Comparison of ENCODE assay signal across 32 cellular contexts in genomic region chr19:444677-445210, GRCh38. TPM values are rescaled to one million over a fixed set of nuclear protein-coding genes. Genes with fewer than 3 reads are reported as not detected.
"Had no signal": no experiment of that assay in that cellular context is flagged by ENCODE, and none has a peak within 500 bp of the region (broad histone marks: within the 10 kb centered on the region; RNA-seq: fewer than 3 reads in every experiment).

No MANE protein-coding gene starts in this region.

- H3K4me3 Mint-ChIP-seq: activated CD4-positive, alpha-beta memory T cell treated with anti-CD3 and anti-CD28 coated beads, Interleukin-2, amount 10 ng/mL, durations not matched to agents 7 days and 5 days; activated CD4-positive, alpha-beta T cell treated with anti-CD3 and anti-CD28 coated beads, Interleukin-2, amount 10 ng/mL, durations not matched to agents 7 days and 5 days; activated naive CD4-positive, alpha-beta T cell treated with anti-CD3 and anti-CD28 coated beads, Interleukin-2, amount 10 ng/mL, durations not matched to agents 7 days and 5 days; activated naive CD8-positive, alpha-beta T cell treated with anti-CD3 and anti-CD28 coated beads, Interleukin-2, amount 10 ng/mL, durations not matched to agents 7 days and 5 days; activated T-cell treated with anti-CD3 and anti-CD28 coated beads, Interleukin-2, amount 50 U/mL, for 24 hours; activated T-cell treated with anti-CD3 and anti-CD28 coated beads, Interleukin-2, amount 50 U/mL, for 72 hours; brain; WTC11 had no signal

- H3K4me3 ChIP-seq: ascending aorta, breast epithelium, cardiac muscle cell, colonic mucosa had no signal

- H3K27me3 Mint-ChIP-seq: activated CD4-positive, alpha-beta memory T cell treated with anti-CD3 and anti-CD28 coated beads, Interleukin-2, amount 10 ng/mL, durations not matched to agents 7 days and 5 days; activated CD4-positive, alpha-beta T cell treated with anti-CD3 and anti-CD28 coated beads, Interleukin-2, amount 10 ng/mL, durations not matched to agents 7 days and 5 days had no signal

- H3K4me1 ChIP-seq: ascending aorta, breast epithelium, colonic mucosa had no signal

- DNase-seq: activated CD4-positive, alpha-beta memory T cell treated with anti-CD3 and anti-CD28 coated beads, Interleukin-2, amount 10 ng/mL, durations not matched to agents 7 days and 5 days; activated CD4-positive, alpha-beta T cell treated with anti-CD3 and anti-CD28 coated beads for 1 hour; activated CD4-positive, alpha-beta T cell treated with anti-CD3 and anti-CD28 coated beads for 4 hours; activated CD4-positive, alpha-beta T cell treated with anti-CD3 and anti-CD28 coated beads, Interleukin-2, amount 10 ng/mL, durations not matched to agents 7 days and 5 days; activated CD4-positive, alpha-beta T cell treated with anti-CD3 and anti-CD28 coated beads, Interleukin-2, amount 50 U/mL, for 4 hours; activated CD8-positive, alpha-beta memory T cell treated with anti-CD3 and anti-CD28 coated beads, Interleukin-2, amount 50 U/mL, for 48 hours; activated gamma-delta T cell; activated naive CD4-positive, alpha-beta T cell; activated naive CD4-positive, alpha-beta T cell treated with anti-CD3 and anti-CD28 coated beads, Interleukin-2, amount 10 ng/mL, durations not matched to agents 7 days and 5 days; activated naive CD8-positive, alpha-beta T cell treated with anti-CD3 and anti-CD28 coated beads, Interleukin-2, amount 10 ng/mL, durations not matched to agents 7 days and 5 days; activated T-cell treated with anti-CD3 and anti-CD28 coated beads for 4 hours; activated T-cell treated with anti-CD3 and anti-CD28 coated beads, Interleukin-2, amount 50 U/mL, for 24 hours; activated T-cell treated with anti-CD3 and anti-CD28 coated beads, Interleukin-2, amount 50 U/mL, for 72 hours; central memory CD4-positive, alpha-beta T cell; cerebellar nuclear complex; colonic mucosa; effector CD8-positive, alpha-beta T cell; foreskin fibroblast; T-helper 2 cell had no signal

- H3K36me3 ChIP-seq: ascending aorta, breast epithelium, cardiac muscle cell, colonic mucosa had no signal

- H3K9me3 Mint-ChIP-seq: activated T-cell treated with anti-CD3 and anti-CD28 coated beads, Interleukin-2, amount 50 U/mL, for 24 hours had no signal

- H3K27ac ChIP-seq: ascending aorta, breast epithelium, cardiac muscle cell, colonic mucosa, VCaP had no signal

- ATAC-seq: activated naive CD4-positive, alpha-beta T cell treated with anti-CD3 and anti-CD28 coated beads, Interleukin-2, amount 50 U/mL, for 72 hours; activated T-cell treated with anti-CD3 and anti-CD28 coated beads, Interleukin-2, amount 50 U/mL, for 72 hours; esophagus mucosa; WTC11 had no signal

- H3K27me3 ChIP-seq: ascending aorta, breast epithelium, cardiac muscle cell, colonic mucosa had no signal

- H3K9me3 ChIP-seq: ascending aorta, breast epithelium, colonic mucosa had no signal

- FAIRE-seq: endometrium, endothelial cell of umbilical vein, frontal cortex had no signal

- H3K36me3 Mint-ChIP-seq: activated naive CD4-positive, alpha-beta T cell treated with anti-CD3 and anti-CD28 coated beads, Interleukin-2, amount 10 ng/mL, durations not matched to agents 7 days and 5 days; activated naive CD4-positive, alpha-beta T cell treated with anti-CD3 and anti-CD28 coated beads, Interleukin-2, amount 50 U/mL, for 72 hours; activated naive CD8-positive, alpha-beta T cell treated with anti-CD3 and anti-CD28 coated beads, Interleukin-2, amount 10 ng/mL, durations not matched to agents 7 days and 5 days had no signal

- H3K27ac Mint-ChIP-seq: activated CD4-positive, alpha-beta memory T cell treated with anti-CD3 and anti-CD28 coated beads, Interleukin-2, amount 10 ng/mL, durations not matched to agents 7 days and 5 days; activated CD4-positive, alpha-beta T cell treated with anti-CD3 and anti-CD28 coated beads, Interleukin-2, amount 10 ng/mL, durations not matched to agents 7 days and 5 days; activated naive CD4-positive, alpha-beta T cell treated with anti-CD3 and anti-CD28 coated beads, Interleukin-2, amount 10 ng/mL, durations not matched to agents 7 days and 5 days; activated naive CD4-positive, alpha-beta T cell treated with anti-CD3 and anti-CD28 coated beads, Interleukin-2, amount 50 U/mL, for 72 hours; activated naive CD8-positive, alpha-beta T cell treated with anti-CD3 and anti-CD28 coated beads, Interleukin-2, amount 10 ng/mL, durations not matched to agents 7 days and 5 days; activated T-cell treated with anti-CD3 and anti-CD28 coated beads, Interleukin-2, amount 50 U/mL, for 24 hours; activated T-cell treated with anti-CD3 and anti-CD28 coated beads, Interleukin-2, amount 50 U/mL, for 72 hours; brain; WTC11 had no signal

- H3K4me1 Mint-ChIP-seq: activated CD4-positive, alpha-beta memory T cell treated with anti-CD3 and anti-CD28 coated beads, Interleukin-2, amount 10 ng/mL, durations not matched to agents 7 days and 5 days; activated CD4-positive, alpha-beta T cell treated with anti-CD3 and anti-CD28 coated beads, Interleukin-2, amount 10 ng/mL, durations not matched to agents 7 days and 5 days; activated naive CD4-positive, alpha-beta T cell treated with anti-CD3 and anti-CD28 coated beads, Interleukin-2, amount 10 ng/mL, durations not matched to agents 7 days and 5 days; activated naive CD8-positive, alpha-beta T cell treated with anti-CD3 and anti-CD28 coated beads, Interleukin-2, amount 10 ng/mL, durations not matched to agents 7 days and 5 days; WTC11 had no signal

RNA-seq across cellular contexts. Expression of gene SHC2, which starts 16.1 kb away (rescaled TPM):
- total RNA-seq: activated CD4-positive, alpha-beta memory T cell treated with anti-CD3 and anti-CD28 coated beads, Interleukin-2, amount 10 ng/mL, durations not matched to agents 7 days and 5 days; activated CD4-positive, alpha-beta T cell treated with anti-CD3 and anti-CD28 coated beads, Interleukin-2, amount 10 ng/mL, durations not matched to agents 7 days and 5 days; activated naive CD4-positive, alpha-beta T cell treated with anti-CD3 and anti-CD28 coated beads, Interleukin-2, amount 50 U/mL, for 72 hours; T-helper 1 cell treated with Interleukin-12 subunit alpha and Interleukin-12 subunit beta and Interleukin-4 antibody, amounts not matched to agents 30 ng/mL and 1 ng/mL, for 36 hours had no signal

RNA-seq across cellular contexts. Expression of gene C2CD4C, which starts 35.8 kb away (rescaled TPM):
- total RNA-seq: activated CD4-positive, alpha-beta T cell treated with anti-CD3 and anti-CD28 coated beads, Interleukin-2, amount 10 ng/mL, durations not matched to agents 7 days and 5 days; activated naive CD8-positive, alpha-beta T cell treated with anti-CD3 and anti-CD28 coated beads, Interleukin-2, amount 10 ng/mL, durations not matched to agents 7 days and 5 days; T-helper 1 cell treated with Interleukin-12 subunit alpha and Interleukin-12 subunit beta and Interleukin-4 antibody, amounts not matched to agents 30 ng/mL and 1 ng/mL, for 36 hours had no signal

RNA-seq across cellular contexts. Expression of gene MADCAM1, which starts 51.5 kb away (rescaled TPM):
- total RNA-seq: ascending aorta, dermis microvascular lymphatic vessel endothelial cell had no signal
